In the genomic region with DNA sequence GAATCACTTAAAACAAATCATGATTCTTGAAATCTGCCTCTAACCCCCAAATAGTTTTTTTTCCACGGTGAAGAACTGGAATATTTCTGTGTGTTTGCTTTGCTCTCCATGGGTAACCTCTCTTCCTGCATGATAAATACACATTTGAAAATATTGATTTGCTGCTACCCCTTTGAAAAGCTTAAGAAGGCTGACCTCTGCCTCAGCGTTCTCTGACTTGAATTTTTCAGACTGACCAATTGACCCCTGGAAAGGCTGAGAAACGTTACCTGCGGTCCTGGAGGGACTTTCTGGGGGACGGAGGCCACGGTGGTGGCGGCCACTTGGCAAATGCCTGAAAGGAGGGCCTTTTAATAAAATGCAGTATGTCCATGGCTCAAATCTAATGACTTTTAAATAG, we compare ENCODE assay signal across 16 cellular contexts.
"Had no signal": no experiment of that assay in that cellular context is flagged by ENCODE, and none has a peak within 500 bp of the region (broad histone marks: within the 10 kb centered on the region; RNA-seq: fewer than 3 reads in every experiment).

No MANE protein-coding gene starts in this region.

- DNase-seq: naive B cell; naive thymus-derived CD8-positive, alpha-beta T cell; nephron progenitor cell; nucleus accumbens; pancreas; right cardiac atrium; spleen; stimulated activated CD4-positive, alpha-beta T cell treated with anti-CD3 and anti-CD28 coated beads, Interleukin-12 subunit alpha, Interleukin-12 subunit beta, amount 100 ng/mL, for 4 hours; stimulated activated CD4-positive, alpha-beta T cell treated with anti-CD3 and anti-CD28 coated beads, Interleukin-1b, Interleukin-23, amount 100 ng/mL, for 48 hours; stimulated activated CD4-positive, alpha-beta T cell treated with anti-CD3 and anti-CD28 coated beads, Interleukin-4, amount 100 ng/mL, for 1 hour; stimulated activated CD4-positive, alpha-beta T cell treated with anti-CD3 and anti-CD28 coated beads, Interleukin-4, amount 100 ng/mL, for 4 hours; stimulated activated CD8-positive, alpha-beta memory T cell treated with anti-CD3 and anti-CD28 coated beads, Interleukin-4, amount 100 ng/mL, for 48 hours; stimulated activated naive CD4-positive, alpha-beta T cell; stomach; thyroid gland; trophoblast cell had no signal
